In genomic region chr12:6375269-6376078, GRCh38 we compare ENCODE assay signal across 8 cellular contexts. TPM values are rescaled to one million over a fixed set of nuclear protein-coding genes. Genes with fewer than 3 reads are reported as not detected.
A peak's percentile ranks its signal among the peaks of the same experiment; 100 is the strongest.
DNase-seq lines count a peak whose midpoint lies in the region; ATAC-seq and TF ChIP-seq lines count a peak whose summit lies in the region.

SCNN1A (minus strand) TSS chr12:6375563; CDS start chr12:6374783, 780 bp downstream.

- WGBS in ovary, 3 donors: 66 to 70% (median 70%) methylated on average over 15 of the region's 15 CpGs

- no peak for TF ChIP-seq POLR2A in ovary (IDR thresholded peaks at IDR 0.05)

- no peaks in the 10 kb centered on the region for H3K36me3 ChIP-seq in ovary

- H3K4me3 ChIP-seq in epithelial cell of esophagus (ENCODE audit: low read length) (peak within 1 kb of the TSS; percentile 55), ovary (no peak within 1 kb of the TSS)

- intact Hi-C loops in ovary (cut with DNase I): loop anchor here in 2 of 4 donors (5.0 kb wide), 2 partner anchors 38 to 48 kb away; no protein-coding TSS in a partner anchor

- peak; percentile 99 for DNase-seq in DMS53 treated with DMSO at 0.1 percent for 48 hours (lab: John Stamatoyannopoulos, UW; ENCODE audit: unreplicated experiment)
- DNase-seq in NCI-H345 (lab: John Stamatoyannopoulos, UW): peak; percentile 89
- no peak for DNase-seq in epithelial cell of esophagus (ENCODE audit: low read depth)
- DNase-seq in ovary: peak in 4 of 5 donors; percentile 29 to 60 (median 56)
- DNase-seq in EL: no peak

- ATAC-seq in GM18909 (IDR thresholded peaks at IDR 0.05; ENCODE audit: poor library complexity, unreplicated experiment) (no peak), GM21528 (IDR thresholded peaks at IDR 0.05; ENCODE audit: low FRiP score, unreplicated experiment) (no peak), GM18868 (IDR thresholded peaks at IDR 0.05; ENCODE audit: unreplicated experiment) (no peak)

- no peak for TF ChIP-seq CTCF in epithelial cell of esophagus (IDR thresholded peaks at IDR 0.05; ENCODE audit: insufficient read depth, low read depth, low read length, missing control alignments)
- no peak for TF ChIP-seq CTCF in ovary (IDR thresholded peaks at IDR 0.05)

- no peak for TF ChIP-seq EP300 in ovary (IDR thresholded peaks at IDR 0.05)

- H3K27ac ChIP-seq in ovary: peak within 1 kb of the TSS; percentile 57 to 70

- H3K9me3 ChIP-seq in ovary: no peaks in the 10 kb centered on the region

- H3K4me1 ChIP-seq in ovary (ENCODE audit: insufficient read depth): peaks cover 17% of the 10 kb centered on the region

- H3K27me3 ChIP-seq in ovary: no peaks in the 10 kb centered on the region

RNA-seq across cellular contexts. Expression of gene SCNN1A, which starts in this region (rescaled TPM):
- 100 to 1,000 TPM in 1 of 7 donors, 10 to 100 TPM in 4, 1 to 10 TPM in 2; 3.3 to 141 (median 17.0) TPM for total RNA-seq in ovary
- 1 to 10 TPM; 1.2 to 1.6 TPM for polyA plus RNA-seq in ovary

Comparison
In these comparisons a context has a peak if more than half of its experiments do, and no peak if none do; other contexts are left out.
1. DNase-seq: peak in DMS53 treated with DMSO at 0.1 percent for 48 hours (single experiment), NCI-H345 (single experiment) and ovary (4 of 5); none in epithelial cell of esophagus (single experiment) and EL (single experiment).